26 cellular contexts compared by ENCODE assay signal in genomic region chr20:45230631-45231030, GRCh38. TPM values are rescaled to one million over a fixed set of nuclear protein-coding genes. Genes with fewer than 3 reads are reported as not detected.
DNase-seq lines count a peak whose midpoint lies in the region; ATAC-seq, FAIRE-seq and TF ChIP-seq lines count a peak whose summit lies in the region.
"Had no signal": no experiment of that assay in that cellular context is flagged by ENCODE, and none has a peak within 500 bp of the region (broad histone marks: within the 10 kb centered on the region; RNA-seq: fewer than 3 reads in every experiment).

No MANE protein-coding gene starts in this region.

- H3K4me1 ChIP-seq in HepG2 (ENCODE audit: insufficient read depth, low read length) (no peaks in the 10 kb centered on the region), right lobe of liver (no peaks in the 10 kb centered on the region), Loucy (ENCODE audit: insufficient read depth, low read length, poor library complexity, severe bottlenecking) (no peaks in the 10 kb centered on the region), testis (no peaks in the 10 kb centered on the region)
- H3K4me1 ChIP-seq: Caco-2 had no signal

- no peak for FAIRE-seq in HepG2 (lab: Jason Lieb, UNC)
- FAIRE-seq: A204.1, D721Med, GM19239 had no signal

- no peak overlapping the region for H3K9ac ChIP-seq in HepG2 (ENCODE audit: insufficient read depth, low read depth, low read length)
- H3K9ac ChIP-seq in Loucy (ENCODE audit: low read depth, low read length, poor library complexity, severe bottlenecking) = no peak overlapping the region
- H3K9ac ChIP-seq: GM23248 had no signal

- H3K27ac ChIP-seq in HepG2 (ENCODE audit: extremely low read length, insufficient read depth, low read length) (no peak overlapping the region), right lobe of liver (no peak overlapping the region), testis (no peak overlapping the region)
- H3K27ac ChIP-seq: C4-2B, GM23248 had no signal

- H3K79me2 ChIP-seq in HepG2 (ENCODE audit: insufficient read depth, low read length) (no peaks in the 10 kb centered on the region), Loucy (ENCODE audit: insufficient read depth, low read length) (no peaks in the 10 kb centered on the region)

- POLR2A ChIA-PET in HepG2 (lab: Yijun Ruan, JAX) = no interaction called here

- H4K20me1 ChIP-seq in HepG2 (ENCODE audit: insufficient read depth, low read length) (no peaks in the 10 kb centered on the region), Loucy (ENCODE audit: insufficient read depth, low read length, poor library complexity, severe bottlenecking) (no peaks in the 10 kb centered on the region)

- H3K27me3 ChIP-seq in HepG2 (ENCODE audit: control insufficient read depth in 1 of 2, insufficient read depth in 2 of 2, low read length in 2 of 2) = peaks cover 2 to 12% of the 10 kb centered on the region in 2 experiments; a peak in 4 of 5 replicates
- H3K27me3 ChIP-seq in right lobe of liver = peaks cover 0 to 2% of the 10 kb centered on the region in 2 donors
- H3K27me3 ChIP-seq in Loucy (ENCODE audit: insufficient read depth, low read length, poor library complexity, severe bottlenecking) = peaks cover 20% of the 10 kb centered on the region
- H3K27me3 ChIP-seq in testis = no peaks in the 10 kb centered on the region

- TF ChIP-seq CTCF in HepG2 (CRISPR knock-in tag; IDR thresholded peaks at IDR 0.05) (no peak), right lobe of liver (IDR thresholded peaks at IDR 0.05) (no peak), Loucy (conservative IDR thresholded peaks at IDR 0.05; ENCODE audit: low read length) (no peak), testis (IDR thresholded peaks at IDR 0.05) (no peak), GM13977 (IDR thresholded peaks at IDR 0.05; ENCODE audit: extremely low read depth, insufficient read depth, missing control alignments) (no peak)

- H2AFZ ChIP-seq in HepG2 (ENCODE audit: low read length) (no peak overlapping the region), Loucy (ENCODE audit: low read length) (0 out of 2 replicates have a peak overlapping the region, but pooled peaks have one; percentile 40)
- H2AFZ ChIP-seq: GM23248 had no signal

- no peak for TF ChIP-seq RAD21 in HepG2 (CRISPR knock-in tag; IDR thresholded peaks at IDR 0.05)

- CTCF ChIA-PET in HepG2 (lab: Yijun Ruan, JAX; ENCODE audit: low intra/inter-chr PET ratio, low total read pairs) = interaction anchor here (1.1 kb wide), 1 partner anchor 59 kb away, joined by 3 read pairs; no protein-coding TSS in a partner anchor

- 38% methylated on average over 9 of the region's 9 CpGs for WGBS in HepG2 (ENCODE audit: low lambda C conversion rate)
- 56% methylated on average over 2 of the region's 9 CpGs for WGBS in right lobe of liver (ENCODE audit: insufficient coverage, low coverage, low lambda C conversion rate, missing lambda C conversion rate)
- 47 to 53% methylated on average over 9 of the region's 9 CpGs for WGBS in testis, 2 donors

- ATAC-seq in HepG2 (no peak), right lobe of liver (no peak)
- ATAC-seq: HCT116 had no signal

- H3K9me2 ChIP-seq in Loucy (replicated peaks; ENCODE audit: low read depth, low read length) = no peaks in the 10 kb centered on the region

- in situ Hi-C loops in HepG2 (cut with HindIII; ENCODE audit: extremely low pct_ligation_motif_present, low pct_unique_long_range_greater_than_20kb) = no loop called here
- in situ Hi-C loops in GM13977 (cut with MboI; ENCODE audit: low pct_unique_long_range_greater_than_20kb, low sequenced_read_pairs, unreplicated experiment) = no loop called here

- H3K9me3 ChIP-seq in HepG2 (ENCODE audit: low read length) (no peaks in the 10 kb centered on the region), right lobe of liver (no peaks in the 10 kb centered on the region), Loucy (ENCODE audit: insufficient read depth, low read depth, low read length) (no peaks in the 10 kb centered on the region), testis (no peaks in the 10 kb centered on the region)

- intact Hi-C loops in HepG2 (cut with micrococcal nuclease; ENCODE audit: unreplicated experiment) (no loop called here), right lobe of liver (cut with DNase I) (no loop called here), testis (cut with DNase I; ENCODE audit: low total_unique reads) (no loop called here)

- H3K4me2 ChIP-seq in HepG2 (ENCODE audit: low read depth, low read length) (no peak overlapping the region), Loucy (ENCODE audit: low read depth, low read length, poor library complexity, severe bottlenecking) (no peak overlapping the region)

- H3K4me3 ChIP-seq in HepG2 (replicated peaks in 1 of 3; ENCODE audit: insufficient read depth in 1 of 3, low read depth in 2 of 3, low read length in 3 of 3) (no peak overlapping the region), right lobe of liver (no peak overlapping the region), Loucy (ENCODE audit: low read length, poor library complexity, severe bottlenecking) (no peak overlapping the region), testis (peak overlapping the region; percentile 22 to 24)
- H3K4me3 ChIP-seq: GM23248 had no signal

- TF ChIP-seq POLR2A in HepG2 (IDR thresholded peaks at IDR 0.05; ENCODE audit: insufficient read depth in 1 of 2, low read depth in 2 of 2, low read length in 2 of 2) = no peak
- TF ChIP-seq POLR2A in right lobe of liver (IDR thresholded peaks at IDR 0.05) = no peak
- TF ChIP-seq POLR2A in testis (IDR thresholded peaks at IDR 0.05) = no peak

- no peak for TF ChIP-seq EP300 in HepG2 (IDR thresholded peaks at IDR 0.05; ENCODE audit: low read depth in 2 of 2, low read length in 2 of 2)
- no peak for TF ChIP-seq EP300 in HepG2 (CRISPR knock-in tag; IDR thresholded peaks at IDR 0.05; ENCODE audit: borderline replicate concordance)

- no TSS peak for BruUV-seq in HepG2 (replicated peaks; lab: Mats Ljungman, UMichigan)

- H3F3A ChIP-seq in Loucy (ENCODE audit: low read depth) = no peaks in the 10 kb centered on the region

- DNase-seq in HepG2 (ENCODE audit: low spot score) (no peak), right lobe of liver (no peak), RPMI8226 (peak; percentile 4), testis (peak; percentile 30), GM13977 (ENCODE audit: low spot score) (no peak), NCI-H1092 treated with DMSO at 0.1 percent for 48 hours (lab: John Stamatoyannopoulos, UW) (no peak), HPDE6-E6E7 (ENCODE audit: extremely low spot score) (no peak)
- DNase-seq: ACHN; Caco-2; CD4-positive, alpha-beta T cell; DMS79 treated with DMSO at 0.1 percent for 48 hours; GF-D8; GM23248; H7; HFFc6; IMR-90; Karpas-422; KBM-7 had no signal

- H3K36me3 ChIP-seq in HepG2 (replicated peaks in 1 of 2; ENCODE audit: control insufficient read depth in 1 of 2, insufficient read depth in 2 of 2, low read length in 2 of 2) (no peaks in the 10 kb centered on the region), right lobe of liver (no peaks in the 10 kb centered on the region), Loucy (ENCODE audit: insufficient read depth, low read length) (no peaks in the 10 kb centered on the region), testis (ENCODE audit: low read depth, missing control alignments) (no peaks in the 10 kb centered on the region)

RNA-seq across cellular contexts. Expression of gene SEMG2, which starts 9.5 kb away (rescaled TPM):
- total RNA-seq in HepG2 (2016; rRNA removed; fragmentation: Illumina TruSeq; extraction: Trizol) = not detected in 2 replicates
- not detected in 2 replicates for total RNA-seq in HepG2 (2016; cell fraction: cytosol; rRNA removed; fragmentation: Illumina TruSeq; extraction: Trizol; ENCODE audit: low read depth)
- total RNA-seq in HepG2 (2016; cell fraction: insoluble cytoplasmic fraction; rRNA removed; fragmentation: Illumina TruSeq; extraction: Trizol) = not detected in 2 replicates
- total RNA-seq in HepG2 (2016; cell fraction: membrane; rRNA removed; fragmentation: Illumina TruSeq; extraction: Trizol) = not detected in 2 replicates
- not detected in 2 replicates for total RNA-seq in HepG2 (2016; cell fraction: nucleus; rRNA removed; fragmentation: Illumina TruSeq; extraction: Trizol)
- polyA plus RNA-seq in HepG2 (2011; rRNA removed) = not detected in 2 replicates
- polyA plus RNA-seq in HepG2 (2011; cell fraction: cytosol; rRNA removed) = not detected in 2 replicates
- polyA plus RNA-seq in HepG2 (2011; cell fraction: nucleus; rRNA removed) = not detected in 2 replicates
- polyA plus RNA-seq in HepG2 (2012) = not detected in 2 replicates
- polyA plus RNA-seq in HepG2 (2016; cell fraction: cytosol; fragmentation: Illumina TruSeq; extraction: Trizol; ENCODE audit: low read depth) = not detected in 2 replicates
- not detected in 2 replicates for polyA plus RNA-seq in HepG2 (2016; cell fraction: insoluble cytoplasmic fraction; fragmentation: Illumina TruSeq; extraction: Trizol; ENCODE audit: low read depth)
- polyA plus RNA-seq in HepG2 (2016; cell fraction: membrane; fragmentation: Illumina TruSeq; extraction: Trizol; ENCODE audit: low read depth) = not detected in 2 replicates
- not detected in 2 replicates for polyA plus RNA-seq in HepG2 (2016; cell fraction: nucleus; fragmentation: Illumina TruSeq; extraction: Trizol; ENCODE audit: insufficient read depth, low read depth)
- not detected in 2 replicates for polyA minus RNA-seq in HepG2 (2011; rRNA and poly(A)+ RNA removed; ENCODE audit: low replicate concordance)
- polyA minus RNA-seq in HepG2 (2011; cell fraction: cytosol; rRNA and poly(A)+ RNA removed) = not detected in 2 replicates
- polyA minus RNA-seq in HepG2 (2011; cell fraction: nucleus; rRNA and poly(A)+ RNA removed) = not detected in 2 replicates
- not detected for total RNA-seq in right lobe of liver
- total RNA-seq in testis = not detected
- not detected for polyA plus RNA-seq in testis (ENCODE audit: insufficient read depth, low read depth, low replicate concordance)
- total RNA-seq: Caco-2; CD4-positive, alpha-beta T cell; GM23248; H7; HFFc6; HT-29; IMR-90 had no signal
- polyA plus RNA-seq: BJ, GM23248, IMR-90 had no signal

RNA-seq across cellular contexts. Expression of gene SLPI, which starts 23.7 kb away (rescaled TPM):
- not detected in 2 replicates for total RNA-seq in HepG2 (2016; rRNA removed; fragmentation: Illumina TruSeq; extraction: Trizol)
- total RNA-seq in HepG2 (2016; cell fraction: cytosol; rRNA removed; fragmentation: Illumina TruSeq; extraction: Trizol; ENCODE audit: low read depth) = not detected in 2 replicates
- not detected in 2 replicates for total RNA-seq in HepG2 (2016; cell fraction: insoluble cytoplasmic fraction; rRNA removed; fragmentation: Illumina TruSeq; extraction: Trizol)
- total RNA-seq in HepG2 (2016; cell fraction: membrane; rRNA removed; fragmentation: Illumina TruSeq; extraction: Trizol) = not detected in 2 replicates
- not detected in 2 replicates for total RNA-seq in HepG2 (2016; cell fraction: nucleus; rRNA removed; fragmentation: Illumina TruSeq; extraction: Trizol)
- polyA plus RNA-seq in HepG2 (2011; rRNA removed) = 0.13 TPM in 1 of 2 replicates, not detected in the other
- 0.28 TPM in 1 of 2 replicates, not detected in the other for polyA plus RNA-seq in HepG2 (2011; cell fraction: cytosol; rRNA removed)
- polyA plus RNA-seq in HepG2 (2011; cell fraction: nucleus; rRNA removed) = not detected in 2 replicates
- polyA plus RNA-seq in HepG2 (2012) = not detected in 2 replicates
- not detected in 2 replicates for polyA plus RNA-seq in HepG2 (2016; cell fraction: cytosol; fragmentation: Illumina TruSeq; extraction: Trizol; ENCODE audit: low read depth)
- not detected in 2 replicates for polyA plus RNA-seq in HepG2 (2016; cell fraction: insoluble cytoplasmic fraction; fragmentation: Illumina TruSeq; extraction: Trizol; ENCODE audit: low read depth)
- not detected in 2 replicates for polyA plus RNA-seq in HepG2 (2016; cell fraction: membrane; fragmentation: Illumina TruSeq; extraction: Trizol; ENCODE audit: low read depth)
- not detected in 2 replicates for polyA plus RNA-seq in HepG2 (2016; cell fraction: nucleus; fragmentation: Illumina TruSeq; extraction: Trizol; ENCODE audit: insufficient read depth, low read depth)
- polyA minus RNA-seq in HepG2 (2011; rRNA and poly(A)+ RNA removed; ENCODE audit: low replicate concordance) = 116 TPM in 1 of 2 replicates, not detected in the other
- 10.7 and 13.4 TPM in 2 replicates for polyA minus RNA-seq in HepG2 (2011; cell fraction: cytosol; rRNA and poly(A)+ RNA removed)
- polyA minus RNA-seq in HepG2 (2011; cell fraction: nucleus; rRNA and poly(A)+ RNA removed) = 2.5 and 8.4 TPM in 2 replicates
- total RNA-seq in right lobe of liver = 100 to 1,000 TPM in 5 of 6 experiments, 10 to 100 TPM in 1; 51.9 to 197 (median 169) TPM
- total RNA-seq in testis = 1 to 10 TPM; 6.9 to 8.2 TPM
- 104 TPM for polyA plus RNA-seq in testis (ENCODE audit: insufficient read depth, low read depth, low replicate concordance)
- total RNA-seq: CD4-positive, alpha-beta T cell; H7; IMR-90 had no signal
- polyA plus RNA-seq: IMR-90 had no signal

RNA-seq across cellular contexts. Expression of gene SEMG1, which starts 23.8 kb away (rescaled TPM):
- total RNA-seq in HepG2 (2016; rRNA removed; fragmentation: Illumina TruSeq; extraction: Trizol) = not detected in 2 replicates
- total RNA-seq in HepG2 (2016; cell fraction: cytosol; rRNA removed; fragmentation: Illumina TruSeq; extraction: Trizol; ENCODE audit: low read depth) = not detected in 2 replicates
- not detected in 2 replicates for total RNA-seq in HepG2 (2016; cell fraction: insoluble cytoplasmic fraction; rRNA removed; fragmentation: Illumina TruSeq; extraction: Trizol)
- not detected in 2 replicates for total RNA-seq in HepG2 (2016; cell fraction: membrane; rRNA removed; fragmentation: Illumina TruSeq; extraction: Trizol)
- total RNA-seq in HepG2 (2016; cell fraction: nucleus; rRNA removed; fragmentation: Illumina TruSeq; extraction: Trizol) = not detected in 2 replicates
- not detected in 2 replicates for polyA plus RNA-seq in HepG2 (2011; rRNA removed)
- not detected in 2 replicates for polyA plus RNA-seq in HepG2 (2011; cell fraction: cytosol; rRNA removed)
- polyA plus RNA-seq in HepG2 (2011; cell fraction: nucleus; rRNA removed) = not detected in 2 replicates
- not detected in 2 replicates for polyA plus RNA-seq in HepG2 (2012)
- not detected in 2 replicates for polyA plus RNA-seq in HepG2 (2016; cell fraction: cytosol; fragmentation: Illumina TruSeq; extraction: Trizol; ENCODE audit: low read depth)
- polyA plus RNA-seq in HepG2 (2016; cell fraction: insoluble cytoplasmic fraction; fragmentation: Illumina TruSeq; extraction: Trizol; ENCODE audit: low read depth) = not detected in 2 replicates
- not detected in 2 replicates for polyA plus RNA-seq in HepG2 (2016; cell fraction: membrane; fragmentation: Illumina TruSeq; extraction: Trizol; ENCODE audit: low read depth)
- not detected in 2 replicates for polyA plus RNA-seq in HepG2 (2016; cell fraction: nucleus; fragmentation: Illumina TruSeq; extraction: Trizol; ENCODE audit: insufficient read depth, low read depth)
- not detected in 2 replicates for polyA minus RNA-seq in HepG2 (2011; rRNA and poly(A)+ RNA removed; ENCODE audit: low replicate concordance)
- polyA minus RNA-seq in HepG2 (2011; cell fraction: cytosol; rRNA and poly(A)+ RNA removed) = not detected in 2 replicates
- not detected in 2 replicates for polyA minus RNA-seq in HepG2 (2011; cell fraction: nucleus; rRNA and poly(A)+ RNA removed)
- total RNA-seq in right lobe of liver = not detected
- not detected for total RNA-seq in testis
- polyA plus RNA-seq in testis (ENCODE audit: insufficient read depth, low read depth, low replicate concordance) = not detected
- total RNA-seq: Caco-2; CD4-positive, alpha-beta T cell; GM23248; HFFc6; HT-29; IMR-90 had no signal
- polyA plus RNA-seq: BJ, GM23248, IMR-90 had no signal

RNA-seq across cellular contexts. Expression of gene PI3, which starts 55.9 kb away (rescaled TPM):
- total RNA-seq in HepG2 (2016; rRNA removed; fragmentation: Illumina TruSeq; extraction: Trizol) (0.22 TPM in 1 of 2 replicates, not detected in the other), right lobe of liver (not detected), testis (1 to 10 TPM in 1 of 2 donors, not detected in 1; 1.2 TPM)
- total RNA-seq in HepG2 (2016; cell fraction: cytosol; rRNA removed; fragmentation: Illumina TruSeq; extraction: Trizol; ENCODE audit: low read depth) = not detected in 2 replicates
- total RNA-seq in HepG2 (2016; cell fraction: insoluble cytoplasmic fraction; rRNA removed; fragmentation: Illumina TruSeq; extraction: Trizol) = not detected in 2 replicates
- not detected in 2 replicates for total RNA-seq in HepG2 (2016; cell fraction: membrane; rRNA removed; fragmentation: Illumina TruSeq; extraction: Trizol)
- not detected in 2 replicates for total RNA-seq in HepG2 (2016; cell fraction: nucleus; rRNA removed; fragmentation: Illumina TruSeq; extraction: Trizol)
- polyA plus RNA-seq in HepG2 (2011; rRNA removed) (not detected in 2 replicates), testis (ENCODE audit: insufficient read depth, low read depth, low replicate concordance) (0.94 TPM)
- 0.15 TPM in 1 of 2 replicates, not detected in the other for polyA plus RNA-seq in HepG2 (2011; cell fraction: cytosol; rRNA removed)
- not detected in 2 replicates for polyA plus RNA-seq in HepG2 (2011; cell fraction: nucleus; rRNA removed)
- polyA plus RNA-seq in HepG2 (2012) = not detected in 2 replicates
- polyA plus RNA-seq in HepG2 (2016; cell fraction: cytosol; fragmentation: Illumina TruSeq; extraction: Trizol; ENCODE audit: low read depth) = 0.35 and 0.36 TPM in 2 replicates
- not detected in 2 replicates for polyA plus RNA-seq in HepG2 (2016; cell fraction: insoluble cytoplasmic fraction; fragmentation: Illumina TruSeq; extraction: Trizol; ENCODE audit: low read depth)
- polyA plus RNA-seq in HepG2 (2016; cell fraction: membrane; fragmentation: Illumina TruSeq; extraction: Trizol; ENCODE audit: low read depth) = not detected in 2 replicates
- not detected in 2 replicates for polyA plus RNA-seq in HepG2 (2016; cell fraction: nucleus; fragmentation: Illumina TruSeq; extraction: Trizol; ENCODE audit: insufficient read depth, low read depth)
- 30.8 TPM in 1 of 2 replicates, not detected in the other for polyA minus RNA-seq in HepG2 (2011; rRNA and poly(A)+ RNA removed; ENCODE audit: low replicate concordance)
- not detected in 2 replicates for polyA minus RNA-seq in HepG2 (2011; cell fraction: cytosol; rRNA and poly(A)+ RNA removed)
- 0.90 TPM in 1 of 2 replicates, not detected in the other for polyA minus RNA-seq in HepG2 (2011; cell fraction: nucleus; rRNA and poly(A)+ RNA removed)
- total RNA-seq: CD4-positive, alpha-beta T cell; H7; HFFc6; IMR-90 had no signal
- polyA plus RNA-seq: BJ, GM23248, IMR-90 had no signal

Comparison
In these comparisons a context has a peak if more than half of its experiments do, and no peak if none do; other contexts are left out.
1. RNA of gene SLPI, which starts 23.7 kb away (total RNA-seq): 51.9 to 197 TPM in right lobe of liver; 6.9 to 8.2 TPM in testis and not detected in HepG2; every median in the first group is over 4 times any median in the second.
2. DNase-seq: peak in RPMI8226 (single experiment) and testis (single experiment); none in HepG2 (single experiment), right lobe of liver (0 of 3), GM13977 (single experiment), NCI-H1092 treated with DMSO at 0.1 percent for 48 hours (single experiment) and HPDE6-E6E7 (single experiment).
3. H3K4me3 ChIP-seq: peak in testis (2 of 2); none in HepG2 (0 of 3), right lobe of liver (0 of 3) and Loucy (single experiment).